17 cellular contexts compared by ENCODE assay signal in genomic region chr15:25170113-25170731, GRCh38.
DNase-seq lines count a peak whose midpoint lies in the region; ATAC-seq, FAIRE-seq and TF ChIP-seq lines count a peak whose summit lies in the region.
"Had no signal": no experiment of that assay in that cellular context is flagged by ENCODE, and none has a peak within 500 bp of the region (broad histone marks: within the 10 kb centered on the region; RNA-seq: fewer than 3 reads in every experiment).

No MANE protein-coding gene starts in this region.

- dilution Hi-C loops in mammary epithelial cell (cut with HindIII; ENCODE audit: low sequenced_read_pairs), result no loop called here

- no peak overlapping the region for H3K4me2 ChIP-seq in mammary epithelial cell (ENCODE audit: insufficient read depth, low read depth, low read length)

- no peak overlapping the region for H2AFZ ChIP-seq in mammary epithelial cell (ENCODE audit: low read depth, low read length)

- WGBS in mammary epithelial cell (ENCODE audit: low coverage, missing lambda C conversion rate), result 81% methylated on average over 6 of the region's 19 CpGs

- H3K9me3 Mint-ChIP-seq in type B pancreatic cell, result peaks cover 7% of the 10 kb centered on the region

- H3K4me1 ChIP-seq in breast epithelium, result no peaks in the 10 kb centered on the region
- H3K4me1 ChIP-seq in mammary epithelial cell (ENCODE audit: insufficient read depth, low read length), result no peaks in the 10 kb centered on the region
- H3K4me1 ChIP-seq in left lung, result no peaks in the 10 kb centered on the region

- H3K36me3 ChIP-seq in breast epithelium (no peaks in the 10 kb centered on the region), mammary epithelial cell (ENCODE audit: insufficient read depth, low read length) (no peaks in the 10 kb centered on the region), left lung (no peaks in the 10 kb centered on the region)

- H3K9me3 ChIP-seq in breast epithelium, result peaks cover 54 to 59% of the 10 kb centered on the region in 2 donors
- peaks cover 41% of the 10 kb centered on the region for H3K9me3 ChIP-seq in mammary epithelial cell (replicated peaks; ENCODE audit: insufficient read depth, low read length)
- peaks cover 0 to 71% of the 10 kb centered on the region in 2 donors for H3K9me3 ChIP-seq in left lung

- no peaks in the 10 kb centered on the region for H3K4me1 Mint-ChIP-seq in type B pancreatic cell (ENCODE audit: unreplicated experiment)

- TF ChIP-seq POLR2A in breast epithelium (IDR thresholded peaks at IDR 0.05) (no peak), GM12892 (IDR thresholded peaks at IDR 0.05; ENCODE audit: low read depth, low read length) (no peak)

- no peak overlapping the region for H3K9ac ChIP-seq in mammary epithelial cell (ENCODE audit: insufficient read depth, low read length)

- TF ChIP-seq CTCF in breast epithelium (IDR thresholded peaks at IDR 0.05), result no peak
- TF ChIP-seq CTCF in mammary epithelial cell (conservative IDR thresholded peaks at IDR 0.05 in 1 of 2, IDR thresholded peaks at IDR 0.05 in 1 of 2; ENCODE audit: extremely low read depth in 1 of 2, insufficient read depth in 1 of 2, low read depth in 1 of 2, low read length in 2 of 2), result no peak
- TF ChIP-seq CTCF in left lung (IDR thresholded peaks at IDR 0.05), result no peak
- no peak for TF ChIP-seq CTCF in type B pancreatic cell (conservative IDR thresholded peaks at IDR 0.05)

- intact Hi-C loops in breast epithelium (cut with DNase I; ENCODE audit: low total_unique reads), result no loop called here
- intact Hi-C loops in mammary epithelial cell (cut with micrococcal nuclease), result no loop called here
- intact Hi-C loops in left lung (cut with DNase I), result no loop called here

- H3K4me3 ChIP-seq in breast epithelium (no peak overlapping the region), mammary epithelial cell (replicated peaks in 1 of 3; ENCODE audit: insufficient read depth in 1 of 3, low read depth in 2 of 3, low read length in 3 of 3) (no peak overlapping the region), left lung (no peak overlapping the region)

- ATAC-seq in left lung, result no peak
- ATAC-seq in HG03097 (IDR thresholded peaks at IDR 0.05; ENCODE audit: low FRiP score, unreplicated experiment), result no peak
- ATAC-seq in GM21447 (IDR thresholded peaks at IDR 0.05; ENCODE audit: unreplicated experiment), result no peak
- ATAC-seq: activated CD8-positive, alpha-beta T cell treated with anti-CD3 and anti-CD28 coated beads for 36 hours; activated naive CD4-positive, alpha-beta T cell treated with anti-CD3 and anti-CD28 coated beads, Interleukin-2, amount 50 U/mL, for 72 hours; Panc1 had no signal

- H4K20me1 ChIP-seq in mammary epithelial cell (ENCODE audit: insufficient read depth, low read length), result no peaks in the 10 kb centered on the region

- DNase-seq in breast epithelium (ENCODE audit: low spot score in 2 of 2) (peak; percentile 8 to 44), mammary epithelial cell (no peak), left lung (peak; percentile 19 to 79), type B pancreatic cell (ENCODE audit: extremely low spot score, unreplicated experiment) (peak; percentile 60), GM12892 (ENCODE audit: insufficient read length) (no peak)
- DNase-seq in activated T-cell treated with anti-CD3 and anti-CD28 coated beads, Interleukin-2, amount 50 U/mL, for 48 hours, result peak; percentile 4 to 5
- DNase-seq: activated CD8-positive, alpha-beta T cell treated with anti-CD3 and anti-CD28 coated beads for 36 hours; EL; GOT3; hippocampal formation; NCI-H1092 treated with DMSO at 0.1 percent for 48 hours; NCI-H2171; NCI-H774 had no signal

- H3K27me3 Mint-ChIP-seq in type B pancreatic cell, result no peaks in the 10 kb centered on the region
- H3K27me3 Mint-ChIP-seq: activated CD8-positive, alpha-beta T cell treated with anti-CD3 and anti-CD28 coated beads for 36 hours had no signal

- CTCF ChIA-PET in mammary epithelial cell (lab: Charles Lee; ENCODE audit: low non-redundant PET), result no interaction called here

- no peaks in the 10 kb centered on the region for H3K79me2 ChIP-seq in mammary epithelial cell (ENCODE audit: insufficient read depth, low read length)

- H3K27ac Mint-ChIP-seq in type B pancreatic cell, result no peak overlapping the region
- H3K27ac Mint-ChIP-seq: activated CD8-positive, alpha-beta T cell treated with anti-CD3 and anti-CD28 coated beads for 36 hours; activated naive CD4-positive, alpha-beta T cell treated with anti-CD3 and anti-CD28 coated beads, Interleukin-2, amount 50 U/mL, for 72 hours had no signal

- BruUV-seq in mammary epithelial cell (replicated peaks; lab: Mats Ljungman, UMichigan), result no TSS peak

- H3K36me3 Mint-ChIP-seq in type B pancreatic cell, result no peaks in the 10 kb centered on the region

- no peak overlapping the region for H3K27ac ChIP-seq in breast epithelium
- H3K27ac ChIP-seq in mammary epithelial cell (ENCODE audit: insufficient read depth, low read depth, low read length), result no peak overlapping the region
- no peak overlapping the region for H3K27ac ChIP-seq in left lung

- H3K27me3 ChIP-seq in breast epithelium (no peaks in the 10 kb centered on the region), mammary epithelial cell (ENCODE audit: insufficient read depth, low read length) (no peaks in the 10 kb centered on the region), left lung (no peaks in the 10 kb centered on the region)

- no peak for FAIRE-seq in GM12892 (lab: Jason Lieb, UNC)

- H3K4me3 Mint-ChIP-seq in type B pancreatic cell, result no peak overlapping the region
- H3K4me3 Mint-ChIP-seq: activated CD8-positive, alpha-beta T cell treated with anti-CD3 and anti-CD28 coated beads for 36 hours had no signal

- in situ Hi-C loops in mammary epithelial cell (cut with MboI; ENCODE audit: low sequenced_read_pairs in 2 of 2), result no loop called here

Comparison
In these comparisons a context has a peak if more than half of its experiments do, and no peak if none do; other contexts are left out.
1. DNase-seq: peak in breast epithelium (2 of 2), activated T-cell treated with anti-CD3 and anti-CD28 coated beads, Interleukin-2, amount 50 U/mL, for 48 hours (2 of 2), left lung (2 of 2) and type B pancreatic cell (single experiment); none in mammary epithelial cell (single experiment) and GM12892 (single experiment).